In genomic region chr2:9384521-9384920, GRCh38 we compare ENCODE assay signal across 23 cellular contexts.
"Had no signal": no experiment of that assay in that cellular context is flagged by ENCODE, and none has a peak within 500 bp of the region (broad histone marks: within the 10 kb centered on the region; RNA-seq: fewer than 3 reads in every experiment).

No MANE protein-coding gene starts in this region.

- H3K27me3 ChIP-seq: esophagus muscularis mucosa, heart right ventricle, thyroid gland had no signal

- H3K27ac ChIP-seq: esophagus muscularis mucosa, heart right ventricle, lower lobe of right lung, psoas muscle, thyroid gland had no signal

- DNase-seq: effector CD8-positive, alpha-beta T cell; foreskin melanocyte; glutamatergic neuron; heart right ventricle; hippocampal formation; left colon; left ventricle myocardium superior; lower lobe of right lung; naive thymus-derived CD8-positive, alpha-beta T cell; nephron progenitor cell; nucleus accumbens; psoas muscle; right cardiac atrium; small intestine; stimulated activated CD4-positive, alpha-beta T cell treated with anti-CD3 and anti-CD28 coated beads, Interleukin-12 subunit alpha, Interleukin-12 subunit beta, amount 100 ng/mL, for 4 hours; stimulated activated CD4-positive, alpha-beta T cell treated with anti-CD3 and anti-CD28 coated beads, Interleukin-1b, Interleukin-23, amount 100 ng/mL, for 48 hours; stimulated activated CD4-positive, alpha-beta T cell treated with anti-CD3 and anti-CD28 coated beads, Interleukin-4, amount 100 ng/mL, for 1 hour; stimulated activated CD8-positive, alpha-beta memory T cell treated with anti-CD3 and anti-CD28 coated beads, Interleukin-4, amount 100 ng/mL, for 48 hours; stimulated activated naive CD4-positive, alpha-beta T cell; stimulated activated naive CD8-positive, alpha-beta T cell treated with anti-CD3 and anti-CD28 coated beads, Interleukin-15, amount 100 ng/mL, for 72 hours; thyroid gland; trophoblast cell had no signal

- H3K4me3 ChIP-seq: esophagus muscularis mucosa, heart right ventricle, lower lobe of right lung, psoas muscle, thyroid gland had no signal

- H3K9me3 ChIP-seq: esophagus muscularis mucosa, heart right ventricle, lower lobe of right lung, psoas muscle, thyroid gland had no signal
